In genomic region chr19:3367572-3368440, GRCh38 we compare ENCODE assay signal across 8 cellular contexts. TPM values are rescaled to one million over a fixed set of nuclear protein-coding genes. Genes with fewer than 3 reads are reported as not detected.
A peak's percentile ranks its signal among the peaks of the same experiment; 100 is the strongest.
DNase-seq lines count a peak whose midpoint lies in the region; ATAC-seq, FAIRE-seq and TF ChIP-seq lines count a peak whose summit lies in the region.

No MANE protein-coding gene starts in this region.

- H3K4me2 ChIP-seq in SK-N-SH, result peak overlapping the region; percentile 97

- H3K79me2 ChIP-seq in SK-N-SH (ENCODE audit: insufficient read depth), result peaks cover 88% of the 10 kb centered on the region

- H3K9me2 ChIP-seq in SK-N-SH, result no peaks in the 10 kb centered on the region

- H3F3A ChIP-seq in SK-N-SH (replicated peaks; ENCODE audit: insufficient read depth), result peaks cover 23% of the 10 kb centered on the region

- no peaks in the 10 kb centered on the region for H3K36me3 Mint-ChIP-seq in activated T-helper 17 cell treated with anti-CD3 and anti-CD28 coated beads, Interleukin-2, amount 50 U/mL, for 72 hours (ENCODE audit: low read depth)

- ATAC-seq in SK-N-SH treated with all-trans-retinoic acid at 6 μM for 48 hours, result no peak
- no peak for ATAC-seq in activated T-helper 17 cell treated with anti-CD3 and anti-CD28 coated beads, Interleukin-2, amount 50 U/mL, for 72 hours (replicated peaks)
- ATAC-seq in thoracic aorta (ENCODE audit: insufficient number of reproducible peaks, low FRiP score, low read depth), result no peak

- peak overlapping the region; percentile 92; the same call in 1 of the 2 replicates for H3K9ac ChIP-seq in SK-N-SH
- no peak overlapping the region for H3K9ac ChIP-seq in iPS-15b (ENCODE audit: low read depth, low read length)

- H3K9me3 ChIP-seq in SK-N-SH, result no peaks in the 10 kb centered on the region
- H3K9me3 ChIP-seq in iPS-15b (ENCODE audit: control insufficient read depth, insufficient read depth, low read length), result no peaks in the 10 kb centered on the region
- no peaks in the 10 kb centered on the region for H3K9me3 ChIP-seq in thoracic aorta

- TF ChIP-seq RAD21 in SK-N-SH (IDR thresholded peaks at IDR 0.05; ENCODE audit: low read length), result no peak

- FAIRE-seq in D721Med (lab: Jason Lieb, UNC), result no peak

- H3K36me3 ChIP-seq in SK-N-SH (replicated peaks in 1 of 2; ENCODE audit: control insufficient read depth in 1 of 2, insufficient read depth in 2 of 2, low read length in 1 of 2) (no peaks in the 10 kb centered on the region), iPS-15b (ENCODE audit: control insufficient read depth, insufficient read depth, low read length) (no peaks in the 10 kb centered on the region), thoracic aorta (no peaks in the 10 kb centered on the region)

- DNase-seq in SK-N-SH (peak; percentile 56), thoracic aorta (ENCODE audit: low spot score) (no peak), COLO668 (lab: John Stamatoyannopoulos, UW; ENCODE audit: unreplicated experiment) (no peak), D721Med (ENCODE audit: insufficient read length, low spot score) (no peak), NCI-H2196 treated with DMSO at 0.1 percent for 48 hours (lab: John Stamatoyannopoulos, UW; ENCODE audit: unreplicated experiment) (no peak)

- no peaks in the 10 kb centered on the region for H3K27me3 ChIP-seq in SK-N-SH (ENCODE audit: insufficient read depth)
- peaks cover 89% of the 10 kb centered on the region for H3K27me3 ChIP-seq in iPS-15b (ENCODE audit: control insufficient read depth, insufficient read depth, low read length)
- no peaks in the 10 kb centered on the region for H3K27me3 ChIP-seq in thoracic aorta (replicated peaks; ENCODE audit: insufficient read depth)

- peak overlapping the region; percentile 63 to 79 for H3K4me3 ChIP-seq in SK-N-SH (ENCODE audit: low read depth in 2 of 2, low read length in 1 of 2)
- H3K4me3 ChIP-seq in iPS-15b (ENCODE audit: low read depth, low read length), result peak overlapping the region; percentile 33
- peak overlapping the region; percentile 99 for H3K4me3 ChIP-seq in thoracic aorta

- TF ChIP-seq EP300 in SK-N-SH (IDR thresholded peaks at IDR 0.05; ENCODE audit: borderline replicate concordance in 1 of 2, low read depth in 1 of 2, low read length in 1 of 2), result no peak

- H3K4me1 ChIP-seq in SK-N-SH (ENCODE audit: control insufficient read depth in 1 of 2, insufficient read depth in 2 of 2, low read depth in 1 of 2, low read length in 1 of 2) (peaks cover 18 to 32% of the 10 kb centered on the region in 2 experiments; a peak in 3 of 4 replicates), iPS-15b (ENCODE audit: control insufficient read depth, insufficient read depth, low read length) (peaks cover 2% of the 10 kb centered on the region), thoracic aorta (ENCODE audit: control insufficient read depth in 1 of 2, low read depth in 2 of 2) (peaks cover 36 to 75% of the 10 kb centered on the region in 2 donors)

- no peak for TF ChIP-seq CTCF in SK-N-SH (IDR thresholded peaks at IDR 0.05)
- no peak for TF ChIP-seq CTCF in thoracic aorta (IDR thresholded peaks at IDR 0.05)
- TF ChIP-seq CTCF in D721Med (IDR thresholded peaks at IDR 0.05; ENCODE audit: insufficient read depth, missing control alignments), result no peak

- peak overlapping the region; percentile 61 for H3K4me3 Mint-ChIP-seq in activated T-helper 17 cell treated with anti-CD3 and anti-CD28 coated beads, Interleukin-2, amount 50 U/mL, for 72 hours

- peaks cover 59% of the 10 kb centered on the region for H4K20me1 ChIP-seq in SK-N-SH (ENCODE audit: insufficient read depth)

- CTCF ChIA-PET in SK-N-SH (lab: Yijun Ruan, JAX), result interaction anchor here (0.6 to 1.2 kb wide), 2 partner anchors 61 to 103 kb away, joined by 3 read pairs; no protein-coding TSS in a partner anchor

- no peak overlapping the region for H3K27ac Mint-ChIP-seq in activated T-helper 17 cell treated with anti-CD3 and anti-CD28 coated beads, Interleukin-2, amount 50 U/mL, for 72 hours

- 43% methylated on average over 14 of the region's 27 CpGs for WGBS in SK-N-SH (ENCODE audit: low lambda C conversion rate)

- POLR2A ChIA-PET in SK-N-SH (lab: Yijun Ruan, JAX), result no interaction called here

- H3K27me3 Mint-ChIP-seq in activated T-helper 17 cell treated with anti-CD3 and anti-CD28 coated beads, Interleukin-2, amount 50 U/mL, for 72 hours, result no peaks in the 10 kb centered on the region

- no peak overlapping the region for H2AFZ ChIP-seq in SK-N-SH (ENCODE audit: low read depth)

- peaks cover 23% of the 10 kb centered on the region for H3K4me1 Mint-ChIP-seq in activated T-helper 17 cell treated with anti-CD3 and anti-CD28 coated beads, Interleukin-2, amount 50 U/mL, for 72 hours

- H3K27ac ChIP-seq in SK-N-SH (ENCODE audit: low read depth in 2 of 2, low read length in 1 of 2) (peak overlapping the region in 1 of 2 experiments; percentile 89; a peak in 2 of 4 replicates), thoracic aorta (peak overlapping the region; percentile 94 to 98)

- no peaks in the 10 kb centered on the region for H3K9me3 Mint-ChIP-seq in activated T-helper 17 cell treated with anti-CD3 and anti-CD28 coated beads, Interleukin-2, amount 50 U/mL, for 72 hours

TF ChIP-seq in SK-N-SH, 30 proteins besides CTCF, POLR2A, EP300 and RAD21 (continues in another document):
- no peak for TF ChIP-seq TEAD4 (IDR thresholded peaks at IDR 0.05; ENCODE audit: borderline replicate concordance, insufficient read depth)
- TF ChIP-seq FOXM1 (IDR thresholded peaks at IDR 0.05; ENCODE audit: low read depth), result no peak
- TF ChIP-seq EZH2phosphoT487 (IDR thresholded peaks at IDR 0.05; ENCODE audit: borderline replicate concordance, low read depth), result no peak
- TF ChIP-seq MEF2A (IDR thresholded peaks at IDR 0.05; ENCODE audit: borderline replicate concordance, low read depth), result no peak
- no peak for TF ChIP-seq JUND (IDR thresholded peaks at IDR 0.05)
- TF ChIP-seq MXI1 (IDR thresholded peaks at IDR 0.05; ENCODE audit: low read depth, low read length), result no peak
- no peak for TF ChIP-seq ZBTB33 (IDR thresholded peaks at IDR 0.05; ENCODE audit: borderline replicate concordance, low read depth)
- no peak for TF ChIP-seq CHD2 (IDR thresholded peaks at IDR 0.05; ENCODE audit: low read length, partially characterized antibody)
- TF ChIP-seq TCF12 (IDR thresholded peaks at IDR 0.05), result no peak
- no peak for TF ChIP-seq ELF1 (IDR thresholded peaks at IDR 0.05)

TF ChIP-seq in SK-N-SH treated with all-trans-retinoic acid at 6 μM for 48 hours, 23 proteins besides CTCF, POLR2A, EP300 and RAD21 (continues in another document):
- TF ChIP-seq POU6F1 (CRISPR knock-in tag; IDR thresholded peaks at IDR 0.05; ENCODE audit: borderline replicate concordance, low read depth) (no peak), ZFP30 (CRISPR knock-in tag; IDR thresholded peaks at IDR 0.05) (no peak), ZNF565 (CRISPR knock-in tag; conservative IDR thresholded peaks at IDR 0.05; ENCODE audit: low read depth) (no peak), ESRRG (CRISPR knock-in tag; IDR thresholded peaks at IDR 0.05) (no peak)
- TF ChIP-seq, protein P1, sequence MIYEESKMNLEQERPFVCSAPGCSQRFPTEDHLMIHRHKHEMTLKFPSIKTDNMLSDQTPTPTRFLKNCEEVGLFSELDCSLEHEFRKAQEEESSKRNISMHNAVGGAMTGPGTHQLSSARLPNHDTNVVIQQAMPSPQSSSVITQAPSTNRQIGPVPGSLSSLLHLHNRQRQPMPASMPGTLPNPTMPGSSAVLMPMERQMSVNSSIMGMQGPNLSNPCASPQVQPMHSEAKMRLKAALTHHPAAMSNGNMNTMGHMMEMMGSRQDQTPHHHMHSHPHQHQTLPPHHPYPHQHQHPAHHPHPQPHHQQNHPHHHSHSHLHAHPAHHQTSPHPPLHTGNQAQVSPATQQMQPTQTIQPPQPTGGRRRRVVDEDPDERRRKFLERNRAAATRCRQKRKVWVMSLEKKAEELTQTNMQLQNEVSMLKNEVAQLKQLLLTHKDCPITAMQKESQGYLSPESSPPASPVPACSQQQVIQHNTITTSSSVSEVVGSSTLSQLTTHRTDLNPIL (CRISPR knock-in tag; IDR thresholded peaks at IDR 0.05; ENCODE audit: low read depth), result no peak
- TF ChIP-seq, protein P2, sequence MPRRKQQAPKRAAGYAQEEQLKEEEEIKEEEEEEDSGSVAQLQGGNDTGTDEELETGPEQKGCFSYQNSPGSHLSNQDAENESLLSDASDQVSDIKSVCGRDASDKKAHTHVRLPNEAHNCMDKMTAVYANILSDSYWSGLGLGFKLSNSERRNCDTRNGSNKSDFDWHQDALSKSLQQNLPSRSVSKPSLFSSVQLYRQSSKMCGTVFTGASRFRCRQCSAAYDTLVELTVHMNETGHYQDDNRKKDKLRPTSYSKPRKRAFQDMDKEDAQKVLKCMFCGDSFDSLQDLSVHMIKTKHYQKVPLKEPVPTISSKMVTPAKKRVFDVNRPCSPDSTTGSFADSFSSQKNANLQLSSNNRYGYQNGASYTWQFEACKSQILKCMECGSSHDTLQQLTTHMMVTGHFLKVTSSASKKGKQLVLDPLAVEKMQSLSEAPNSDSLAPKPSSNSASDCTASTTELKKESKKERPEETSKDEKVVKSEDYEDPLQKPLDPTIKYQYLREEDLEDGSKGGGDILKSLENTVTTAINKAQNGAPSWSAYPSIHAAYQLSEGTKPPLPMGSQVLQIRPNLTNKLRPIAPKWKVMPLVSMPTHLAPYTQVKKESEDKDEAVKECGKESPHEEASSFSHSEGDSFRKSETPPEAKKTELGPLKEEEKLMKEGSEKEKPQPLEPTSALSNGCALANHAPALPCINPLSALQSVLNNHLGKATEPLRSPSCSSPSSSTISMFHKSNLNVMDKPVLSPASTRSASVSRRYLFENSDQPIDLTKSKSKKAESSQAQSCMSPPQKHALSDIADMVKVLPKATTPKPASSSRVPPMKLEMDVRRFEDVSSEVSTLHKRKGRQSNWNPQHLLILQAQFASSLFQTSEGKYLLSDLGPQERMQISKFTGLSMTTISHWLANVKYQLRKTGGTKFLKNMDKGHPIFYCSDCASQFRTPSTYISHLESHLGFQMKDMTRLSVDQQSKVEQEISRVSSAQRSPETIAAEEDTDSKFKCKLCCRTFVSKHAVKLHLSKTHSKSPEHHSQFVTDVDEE (CRISPR knock-in tag; IDR thresholded peaks at IDR 0.05), result no peak

RNA-seq across cellular contexts. Expression of gene NFIC, which starts 1.4 kb away (rescaled TPM):
- 2.6 and 7.2 TPM in 2 replicates for polyA plus RNA-seq in SK-N-SH (2012; rRNA removed)
- polyA plus RNA-seq in SK-N-SH (2012; cell fraction: cytosol; rRNA removed), result 5.7 and 8.1 TPM in 2 replicates
- polyA plus RNA-seq in SK-N-SH (2012; cell fraction: nucleus; rRNA removed), result 13.4 and 14.9 TPM in 2 replicates
- total RNA-seq in activated T-helper 17 cell treated with anti-CD3 and anti-CD28 coated beads, Interleukin-2, amount 50 U/mL, for 72 hours, result 10 to 100 TPM; 16.7 to 18.1 TPM
- total RNA-seq in thoracic aorta, result 100 to 1,000 TPM; 178 to 203 TPM

Comparison
In these comparisons a context has a peak if more than half of its experiments do, and no peak if none do; other contexts are left out.
1. H3K4me3 ChIP-seq: peak in every context shown above with its lines; median percentile 99 in thoracic aorta; 71 in SK-N-SH; 33 in iPS-15b.
2. RNA of gene NFIC, which starts 1.4 kb away (total RNA-seq): 178 to 203 TPM in thoracic aorta; 16.7 to 18.1 TPM in activated T-helper 17 cell treated with anti-CD3 and anti-CD28 coated beads, Interleukin-2, amount 50 U/mL, for 72 hours; every median in the first group is over 4 times any median in the second.